In genomic region chr16:4401094-4401501, GRCh38 we compare ENCODE assay signal across 23 cellular contexts. TPM values are rescaled to one million over a fixed set of nuclear protein-coding genes. Genes with fewer than 3 reads are reported as not detected.
A peak's percentile ranks its signal among the peaks of the same experiment; 100 is the strongest.
DNase-seq lines count a peak whose midpoint lies in the region; ATAC-seq and TF ChIP-seq lines count a peak whose summit lies in the region.
"Had no signal": no experiment of that assay in that cellular context is flagged by ENCODE, and none has a peak within 500 bp of the region (broad histone marks: within the 10 kb centered on the region; RNA-seq: fewer than 3 reads in every experiment).

No MANE protein-coding gene starts in this region.

- intact Hi-C loops in right cardiac atrium (cut with DNase I): loop anchor here in 2 of 4 donors (10.0 kb wide), 2 partner anchors 106 to 116 kb away; no protein-coding TSS in a partner anchor
- intact Hi-C loops in left ventricle myocardium inferior (cut with micrococcal nuclease): no loop called here
- intact Hi-C loops in activated B cell treated with CpG ODN at 0.5 μM for 24 hours (cut with micrococcal nuclease): no loop called here

- H3K4me1 Mint-ChIP-seq in activated B cell treated with CpG ODN at 0.5 μM for 24 hours (peaks cover 2% of the 10 kb centered on the region), immature natural killer cell (peaks cover 12 to 16% of the 10 kb centered on the region in 2 donors), type B pancreatic cell (ENCODE audit: unreplicated experiment) (peaks cover 18% of the 10 kb centered on the region)
- H3K4me1 Mint-ChIP-seq: activated CD4-positive, alpha-beta T cell treated with anti-CD3 and anti-CD28 coated beads for 36 hours had no signal

- ATAC-seq in right cardiac atrium (no peak), activated B cell treated with CpG ODN at 0.5 μM for 24 hours (ENCODE audit: low read depth) (no peak), HG03196 (IDR thresholded peaks at IDR 0.05; ENCODE audit: unreplicated experiment) (no peak), GM21529 (IDR thresholded peaks at IDR 0.05; ENCODE audit: unreplicated experiment) (no peak), GM21390 (IDR thresholded peaks at IDR 0.05; ENCODE audit: unreplicated experiment) (no peak)
- ATAC-seq: activated CD4-positive, alpha-beta T cell treated with anti-CD3 and anti-CD28 coated beads for 36 hours; Panc1 had no signal

- DNase-seq in right cardiac atrium (peak in 2 of 3 donors; percentile 22 to 52), left ventricle myocardium inferior (no peak), activated B cell treated with CpG ODN at 0.5 μM for 24 hours (no peak), immature natural killer cell (no peak), type B pancreatic cell (ENCODE audit: extremely low spot score, unreplicated experiment) (no peak)
- DNase-seq: activated CD4-positive, alpha-beta T cell treated with anti-CD3 and anti-CD28 coated beads for 36 hours; activated naive CD4-positive, alpha-beta T cell treated with anti-CD3 and anti-CD28 coated beads, Interleukin-2, amount 10 ng/mL, durations not matched to agents 7 days and 5 days; activated T-cell treated with anti-CD3 and anti-CD28 coated beads, Interleukin-2, amount 50 U/mL, for 48 hours; GM23248; mesenchymal stem cell; NCI-H146; NCI-H526; SJCRH30; stimulated activated CD4-positive, alpha-beta T cell treated with anti-CD3 and anti-CD28 coated beads, Interleukin-4, amount 100 ng/mL, for 1 hour; stimulated activated naive CD4-positive, alpha-beta T cell; uterus had no signal

- CTCF ChIA-PET in activated B cell treated with CpG ODN at 0.5 μM for 24 hours (lab: Charles Lee): interaction anchor here (3.1 kb wide), 1 partner anchor 42 kb away, joined by 43 read pairs; no protein-coding TSS in a partner anchor

- 95% methylated on average over 12 of the region's 12 CpGs for WGBS in right cardiac atrium

- H3K4me3 Mint-ChIP-seq in activated B cell treated with CpG ODN at 0.5 μM for 24 hours (no peak overlapping the region), immature natural killer cell (peak overlapping the region in 1 of 5 donors; percentile 24), type B pancreatic cell (no peak overlapping the region)
- H3K4me3 Mint-ChIP-seq: activated CD4-positive, alpha-beta T cell treated with anti-CD3 and anti-CD28 coated beads for 36 hours; activated naive CD4-positive, alpha-beta T cell treated with anti-CD3 and anti-CD28 coated beads, Interleukin-2, amount 10 ng/mL, durations not matched to agents 7 days and 5 days had no signal

- H3K4me3 ChIP-seq in right cardiac atrium (ENCODE audit: low read length): no peak overlapping the region
- no peak overlapping the region for H3K4me3 ChIP-seq in left ventricle myocardium inferior
- H3K4me3 ChIP-seq: BLaER1 treated with 17β-estradiol and CSF1 and Interleukin-3, amounts not matched to agents 10 nM and 100 nM; cardiac muscle cell; GM23248; SJCRH30; uterus had no signal

- H3K36me3 ChIP-seq in left ventricle myocardium inferior: peaks cover 25% of the 10 kb centered on the region
- H3K36me3 ChIP-seq: cardiac muscle cell, uterus had no signal

- H3K27me3 ChIP-seq in right cardiac atrium (ENCODE audit: control insufficient read depth, insufficient read depth): no peaks in the 10 kb centered on the region
- H3K27me3 ChIP-seq in left ventricle myocardium inferior (ENCODE audit: low read depth): no peaks in the 10 kb centered on the region
- H3K27me3 ChIP-seq: BLaER1 treated with 17β-estradiol and CSF1 and Interleukin-3, amounts not matched to agents 10 nM and 100 nM; cardiac muscle cell; SJCRH30; uterus had no signal

- TF ChIP-seq CTCF in left ventricle myocardium inferior (IDR thresholded peaks at IDR 0.05; ENCODE audit: borderline replicate concordance) (no peak), activated B cell treated with CpG ODN at 0.5 μM for 24 hours (IDR thresholded peaks at IDR 0.05) (no peak), type B pancreatic cell (conservative IDR thresholded peaks at IDR 0.05) (no peak)

- no peaks in the 10 kb centered on the region for H3K9me3 Mint-ChIP-seq in activated B cell treated with CpG ODN at 0.5 μM for 24 hours
- H3K9me3 Mint-ChIP-seq in immature natural killer cell: peaks cover 0 to 2% (median 0%) of the 10 kb centered on the region in 6 donors
- no peaks in the 10 kb centered on the region for H3K9me3 Mint-ChIP-seq in type B pancreatic cell
- H3K9me3 Mint-ChIP-seq: activated naive CD4-positive, alpha-beta T cell treated with anti-CD3 and anti-CD28 coated beads, Interleukin-2, amount 10 ng/mL, durations not matched to agents 7 days and 5 days had no signal

- H3K36me3 Mint-ChIP-seq in activated B cell treated with CpG ODN at 0.5 μM for 24 hours (ENCODE audit: low read depth) (peaks cover 67% of the 10 kb centered on the region), immature natural killer cell (peaks cover 13 to 25% (median 15%) of the 10 kb centered on the region in 3 donors), type B pancreatic cell (peaks cover 5% of the 10 kb centered on the region)

- POLR2A ChIA-PET in activated B cell treated with CpG ODN at 0.5 μM for 24 hours (lab: Charles Lee): no interaction called here

- H3K27ac Mint-ChIP-seq in activated B cell treated with CpG ODN at 0.5 μM for 24 hours: peak overlapping the region; percentile 7
- peak overlapping the region in 4 of 6 donors; percentile 12 to 85 (median 22) for H3K27ac Mint-ChIP-seq in immature natural killer cell
- peak overlapping the region; percentile 48 for H3K27ac Mint-ChIP-seq in type B pancreatic cell
- H3K27ac Mint-ChIP-seq: activated CD4-positive, alpha-beta T cell treated with anti-CD3 and anti-CD28 coated beads for 36 hours; activated naive CD4-positive, alpha-beta T cell treated with anti-CD3 and anti-CD28 coated beads, Interleukin-2, amount 10 ng/mL, durations not matched to agents 7 days and 5 days had no signal

- H3K9me3 ChIP-seq in right cardiac atrium (ENCODE audit: control insufficient read depth, low read length) (no peaks in the 10 kb centered on the region), left ventricle myocardium inferior (replicated peaks) (no peaks in the 10 kb centered on the region)
- H3K9me3 ChIP-seq: BLaER1 treated with 17β-estradiol and CSF1 and Interleukin-3, amounts not matched to agents 10 nM and 100 nM; SJCRH30; uterus had no signal

- no peaks in the 10 kb centered on the region for H3K4me1 ChIP-seq in right cardiac atrium (ENCODE audit: control insufficient read depth, insufficient read depth, low read length)
- H3K4me1 ChIP-seq in left ventricle myocardium inferior: peaks cover 6% of the 10 kb centered on the region
- H3K4me1 ChIP-seq: SJCRH30, uterus had no signal

- H3K27me3 Mint-ChIP-seq in activated B cell treated with CpG ODN at 0.5 μM for 24 hours (no peaks in the 10 kb centered on the region), immature natural killer cell (ENCODE audit: low read depth in 3 of 3) (peaks cover 28 to 55% (median 40%) of the 10 kb centered on the region in 3 donors), type B pancreatic cell (no peaks in the 10 kb centered on the region)
- H3K27me3 Mint-ChIP-seq: activated CD4-positive, alpha-beta T cell treated with anti-CD3 and anti-CD28 coated beads for 36 hours; activated naive CD4-positive, alpha-beta T cell treated with anti-CD3 and anti-CD28 coated beads, Interleukin-2, amount 10 ng/mL, durations not matched to agents 7 days and 5 days had no signal

- H3K27ac ChIP-seq in right cardiac atrium (ENCODE audit: low read length) (no peak overlapping the region), left ventricle myocardium inferior (replicated peaks) (no peak overlapping the region)
- H3K27ac ChIP-seq: BLaER1 treated with 17β-estradiol and CSF1 and Interleukin-3, amounts not matched to agents 10 nM and 100 nM; cardiac muscle cell; GM23248; SJCRH30; uterus had no signal

RNA-seq across cellular contexts. Expression of gene CORO7, which starts 15.3 kb away (rescaled TPM):
- total RNA-seq in right cardiac atrium (10 to 100 TPM; 13.4 to 18.1 (median 16.9) TPM), left ventricle myocardium inferior (12.5 TPM), activated B cell treated with CpG ODN at 0.5 μM for 24 hours (74.6 and 86.6 TPM in 2 replicates), type B pancreatic cell (ENCODE audit: low replicate concordance) (32.3 and 41.4 TPM in 2 replicates)
- polyA plus RNA-seq in right cardiac atrium (9.0 TPM), immature natural killer cell (100 to 1,000 TPM in 1 of 3 donors, 10 to 100 TPM in 2; 37.6 to 112 (median 37.8) TPM)

RNA-seq across cellular contexts. Expression of gene DNAJA3, which starts 24.6 kb away (rescaled TPM):
- total RNA-seq in right cardiac atrium (10 to 100 TPM; 40.4 to 54.0 (median 49.8) TPM), left ventricle myocardium inferior (74.2 TPM), activated B cell treated with CpG ODN at 0.5 μM for 24 hours (55.3 and 62.6 TPM in 2 replicates), type B pancreatic cell (ENCODE audit: low replicate concordance) (43.9 and 46.5 TPM in 2 replicates)
- polyA plus RNA-seq in right cardiac atrium (48.4 TPM), immature natural killer cell (10 to 100 TPM; 32.7 to 42.4 (median 38.7) TPM)

RNA-seq across cellular contexts. Expression of gene VASN, which starts 29.4 kb away (rescaled TPM):
- 10 to 100 TPM; 11.4 to 21.3 (median 13.6) TPM for total RNA-seq in right cardiac atrium
- 10.7 TPM for polyA plus RNA-seq in right cardiac atrium
- 5.5 TPM for total RNA-seq in left ventricle myocardium inferior
- total RNA-seq in activated B cell treated with CpG ODN at 0.5 μM for 24 hours: 0.11 and 0.15 TPM in 2 replicates
- polyA plus RNA-seq in immature natural killer cell: under 1 TPM in 2 of 3 donors, not detected in 1; 0.07 to 0.20 TPM
- total RNA-seq in type B pancreatic cell (ENCODE audit: low replicate concordance): 9.7 and 29.0 TPM in 2 replicates
- total RNA-seq: activated CD4-positive, alpha-beta T cell treated with anti-CD3 and anti-CD28 coated beads for 36 hours; T-helper 1 cell treated with Interleukin-12 subunit alpha and Interleukin-12 subunit beta and Interleukin-4 antibody, amounts not matched to agents 30 ng/mL and 1 ng/mL, for 36 hours had no signal

RNA-seq across cellular contexts. Expression of gene PAM16, which starts 50.0 kb away (rescaled TPM):
- total RNA-seq in right cardiac atrium: 10 to 100 TPM; 57.6 to 61.9 (median 59.7) TPM
- 131 TPM for polyA plus RNA-seq in right cardiac atrium
- 67.3 TPM for total RNA-seq in left ventricle myocardium inferior
- total RNA-seq in activated B cell treated with CpG ODN at 0.5 μM for 24 hours: 42.4 and 58.1 TPM in 2 replicates
- 10 to 100 TPM; 32.9 to 61.6 (median 36.3) TPM for polyA plus RNA-seq in immature natural killer cell
- 30.5 and 39.3 TPM in 2 replicates for total RNA-seq in type B pancreatic cell (ENCODE audit: low replicate concordance)

Comparison
In these comparisons a context has a peak if more than half of its experiments do, and no peak if none do; other contexts are left out.
1. DNase-seq: peak in right cardiac atrium (2 of 3); none in left ventricle myocardium inferior (single experiment), activated B cell treated with CpG ODN at 0.5 μM for 24 hours (single experiment), immature natural killer cell (0 of 3) and type B pancreatic cell (single experiment).
2. Peak in every context shown above with its lines, with median percentiles within 50 percentile points of each other: H3K27ac Mint-ChIP-seq.